Comparison of ENCODE assay signal across 28 cellular contexts in the genomic region with DNA sequence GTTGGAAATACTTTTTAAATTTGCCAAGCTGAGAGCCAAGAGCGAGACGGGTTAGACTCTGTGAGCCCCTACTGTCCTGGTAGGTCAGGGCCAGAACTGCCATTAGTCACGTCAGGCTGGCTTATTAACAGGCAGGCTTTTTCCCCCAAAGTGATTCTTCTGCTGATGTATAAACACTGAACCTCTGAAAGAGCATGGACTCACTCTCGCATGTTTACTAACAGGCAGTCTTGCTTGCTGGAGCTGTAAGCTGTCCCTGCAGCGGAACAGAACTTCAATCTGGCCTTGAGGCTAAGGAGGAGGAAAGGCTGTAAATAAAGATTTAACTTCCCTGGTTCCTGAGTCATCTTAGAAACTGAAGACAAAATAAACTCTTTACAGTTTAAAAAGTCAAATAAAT.
A peak's percentile ranks its signal among the peaks of the same experiment; 100 is the strongest.
DNase-seq lines count a peak whose midpoint lies in the region; ATAC-seq and TF ChIP-seq lines count a peak whose summit lies in the region.
"Had no signal": no experiment of that assay in that cellular context is flagged by ENCODE, and none has a peak within 500 bp of the region (broad histone marks: within the 10 kb centered on the region; RNA-seq: fewer than 3 reads in every experiment).

No MANE protein-coding gene starts in this region.

- no peaks in the 10 kb centered on the region for H3K4me1 ChIP-seq in H9 (ENCODE audit: insufficient read depth, low read length)
- peaks cover 2% of the 10 kb centered on the region for H3K4me1 ChIP-seq in mesenchymal stem cell (ENCODE audit: control insufficient read depth, insufficient read depth, low read depth, low read length)
- no peaks in the 10 kb centered on the region for H3K4me1 ChIP-seq in smooth muscle cell (ENCODE audit: low read depth)
- no peaks in the 10 kb centered on the region for H3K4me1 ChIP-seq in lower lobe of right lung
- H3K4me1 ChIP-seq: ascending aorta, foreskin keratinocyte, psoas muscle, upper lobe of left lung had no signal

- H3K9ac ChIP-seq in H9 (ENCODE audit: extremely low read depth, insufficient read length, low read length): no peak overlapping the region
- H3K9ac ChIP-seq in mesenchymal stem cell (ENCODE audit: low read length): no peak overlapping the region
- no peak overlapping the region for H3K9ac ChIP-seq in smooth muscle cell (ENCODE audit: low read depth)
- H3K9ac ChIP-seq: BLaER1 treated with 17β-estradiol and CSF1 and Interleukin-3, amounts not matched to agents 10 nM and 100 nM had no signal

- H3K14ac ChIP-seq in H9 (ENCODE audit: insufficient read depth, low read length): no peak overlapping the region
- no peak overlapping the region for H3K14ac ChIP-seq in mesenchymal stem cell (ENCODE audit: low read length in 2 of 2)

- intact Hi-C loops in lower lobe of right lung (cut with DNase I): no loop called here

- H3K27me3 Mint-ChIP-seq in H9 (ENCODE audit: low read depth): no peaks in the 10 kb centered on the region
- no peaks in the 10 kb centered on the region for H3K27me3 Mint-ChIP-seq in chondrocyte (ENCODE audit: low read depth)
- H3K27me3 Mint-ChIP-seq: activated naive CD4-positive, alpha-beta T cell treated with anti-CD3 and anti-CD28 coated beads, Interleukin-2, amount 50 U/mL, for 24 hours had no signal

- H2BK5ac ChIP-seq in H9 (ENCODE audit: insufficient read length, low read length) (no peak overlapping the region), mesenchymal stem cell (ENCODE audit: low read depth, low read length, poor library complexity, severe bottlenecking) (no peak overlapping the region)

- H2BK12ac ChIP-seq in H9 (ENCODE audit: insufficient read length, low read depth, low read length): no peak overlapping the region
- no peak overlapping the region for H2BK12ac ChIP-seq in mesenchymal stem cell (ENCODE audit: low read length in 2 of 2)

- H3K4ac ChIP-seq in H9 (ENCODE audit: low read depth, low read length) (no peak overlapping the region), mesenchymal stem cell (ENCODE audit: low read depth in 1 of 2, low read length in 2 of 2) (no peak overlapping the region)

- TF ChIP-seq CTCF in H9 (conservative IDR thresholded peaks at IDR 0.05): no peak
- no peak for TF ChIP-seq CTCF in chondrocyte (IDR thresholded peaks at IDR 0.05)
- TF ChIP-seq CTCF in smooth muscle cell (IDR thresholded peaks at IDR 0.05; ENCODE audit: borderline replicate concordance, insufficient read depth, poor library complexity, severe bottlenecking): no peak
- TF ChIP-seq CTCF in lower lobe of right lung (IDR thresholded peaks at IDR 0.05): no peak

- H2BK15ac ChIP-seq in H9 (ENCODE audit: low read depth, low read length) (no peak overlapping the region), mesenchymal stem cell (ENCODE audit: low read depth, poor library complexity, severe bottlenecking) (no peak overlapping the region)

- H3K27ac Mint-ChIP-seq in H9 (peak overlapping the region; percentile 22 to 87 (median 49); a peak in 3 of 7 replicates), chondrocyte (ENCODE audit: unreplicated experiment) (peak overlapping the region; percentile 50)
- H3K27ac Mint-ChIP-seq: activated naive CD4-positive, alpha-beta T cell treated with anti-CD3 and anti-CD28 coated beads, Interleukin-2, amount 50 U/mL, for 24 hours; activated T-helper 1 cell treated with anti-CD3 and anti-CD28 coated beads, Interleukin-12 subunit alpha, Interleukin-12 subunit beta, Interleukin-2, Interleukin-4 antibody, amounts not matched to agents 30 ng/mL and 10 ng/mL and 1 ng/mL, durations not matched to agents 14 hours and 24 hours and 36 hours had no signal

- H4K20me1 ChIP-seq in H9 (ENCODE audit: control insufficient read depth, insufficient read depth, insufficient read length) (no peaks in the 10 kb centered on the region), smooth muscle cell (ENCODE audit: low read depth) (no peaks in the 10 kb centered on the region)
- H4K20me1 ChIP-seq: BLaER1 treated with 17β-estradiol and CSF1 and Interleukin-3, amounts not matched to agents 10 nM and 100 nM had no signal

- H3K79me2 ChIP-seq in H9 (ENCODE audit: insufficient read depth, low read length) (no peaks in the 10 kb centered on the region), smooth muscle cell (ENCODE audit: low read depth) (no peaks in the 10 kb centered on the region)

- no peak overlapping the region for H4K5ac ChIP-seq in H9 (ENCODE audit: insufficient read length, low read depth, low read length)

- H3F3A ChIP-seq in smooth muscle cell (ENCODE audit: low read depth): peaks cover 9% of the 10 kb centered on the region

- H3K23ac ChIP-seq in H9 (ENCODE audit: insufficient read length, low read depth, low read length): no peak overlapping the region
- no peak overlapping the region for H3K23ac ChIP-seq in mesenchymal stem cell (ENCODE audit: low read length in 2 of 2)

- H4K8ac ChIP-seq in H9 (replicated peaks; ENCODE audit: insufficient read length, low read depth, low read length) (no peak overlapping the region), mesenchymal stem cell (ENCODE audit: low read length) (no peak overlapping the region)

- H3K9me3 ChIP-seq in H9 (ENCODE audit: control insufficient read depth, low read depth, low read length): no peaks in the 10 kb centered on the region
- no peaks in the 10 kb centered on the region for H3K9me3 ChIP-seq in mesenchymal stem cell (ENCODE audit: control insufficient read depth, low read length)
- no peaks in the 10 kb centered on the region for H3K9me3 ChIP-seq in smooth muscle cell (replicated peaks; ENCODE audit: low read depth)
- H3K9me3 ChIP-seq in lower lobe of right lung: no peaks in the 10 kb centered on the region
- H3K9me3 ChIP-seq: ascending aorta, neutrophil, psoas muscle, upper lobe of left lung had no signal

- H3K4me1 Mint-ChIP-seq in H9 (peaks cover 21 to 29% of the 10 kb centered on the region in 2 experiments), chondrocyte (ENCODE audit: low read depth) (peaks cover 34% of the 10 kb centered on the region)
- H3K4me1 Mint-ChIP-seq: activated naive CD4-positive, alpha-beta T cell treated with anti-CD3 and anti-CD28 coated beads, Interleukin-2, amount 50 U/mL, for 24 hours; immature natural killer cell had no signal

- ATAC-seq in HG03135 (IDR thresholded peaks at IDR 0.05; ENCODE audit: unreplicated experiment): no peak
- ATAC-seq in lower lobe of right lung: no peak
- ATAC-seq: foreskin keratinocyte, HCT116, psoas muscle had no signal

- H3K79me1 ChIP-seq in H9 (ENCODE audit: insufficient read depth, low read depth, low read length, poor library complexity, severe bottlenecking) (no peaks in the 10 kb centered on the region), mesenchymal stem cell (replicated peaks; ENCODE audit: low read length, poor library complexity, severe bottlenecking) (no peaks in the 10 kb centered on the region)

- H2AK5ac ChIP-seq in H9 (ENCODE audit: insufficient read length, low read length): no peak overlapping the region
- H2AK5ac ChIP-seq in mesenchymal stem cell (ENCODE audit: low read length, severe bottlenecking): no peak overlapping the region

- H3K23me2 ChIP-seq in H9 (ENCODE audit: insufficient read length, low read depth, low read length, poor library complexity, severe bottlenecking): no peaks in the 10 kb centered on the region

- no peaks in the 10 kb centered on the region for H3K27me3 ChIP-seq in H9 (ENCODE audit: insufficient read depth, low read length)
- H3K27me3 ChIP-seq in mesenchymal stem cell (ENCODE audit: control insufficient read depth in 1 of 2, insufficient read depth in 1 of 2, low read length in 2 of 2): peaks cover 0 to 17% of the 10 kb centered on the region in 2 experiments
- no peaks in the 10 kb centered on the region for H3K27me3 ChIP-seq in smooth muscle cell (ENCODE audit: low read depth)
- H3K27me3 ChIP-seq in lower lobe of right lung (ENCODE audit: low read depth): no peaks in the 10 kb centered on the region
- H3K27me3 ChIP-seq: ascending aorta; BLaER1 treated with 17β-estradiol and CSF1 and Interleukin-3, amounts not matched to agents 10 nM and 100 nM; foreskin keratinocyte; neutrophil; upper lobe of left lung had no signal

- no peak overlapping the region for H3T11ph ChIP-seq in H9 (ENCODE audit: low read length)

- H3K4me3 ChIP-seq in mesenchymal stem cell (ENCODE audit: insufficient read depth in 1 of 2, low read depth in 1 of 2, low read length in 2 of 2) (no peak overlapping the region), smooth muscle cell (no peak overlapping the region), lower lobe of right lung (no peak overlapping the region)
- H3K4me3 ChIP-seq: ascending aorta; BLaER1 treated with 17β-estradiol and CSF1 and Interleukin-3, amounts not matched to agents 10 nM and 100 nM; psoas muscle; upper lobe of left lung had no signal

- H3K4me2 ChIP-seq in H9 (ENCODE audit: insufficient read depth, insufficient read length, low read length): no peak overlapping the region
- H3K4me2 ChIP-seq in mesenchymal stem cell (ENCODE audit: low read length, poor library complexity, severe bottlenecking): no peak overlapping the region
- peak overlapping the region; percentile 13 for H3K4me2 ChIP-seq in smooth muscle cell
- H3K4me2 ChIP-seq: BLaER1 treated with 17β-estradiol and CSF1 and Interleukin-3, amounts not matched to agents 10 nM and 100 nM had no signal

- WGBS in H9 (ENCODE audit: extremely low coverage, insufficient read length, low lambda C conversion rate): no CpG with 5 or more reads among the region's 5 CpGs
- 0% methylated on average over 5 of the region's 5 CpGs for WGBS in mesenchymal stem cell
- WGBS in smooth muscle cell (ENCODE audit: low lambda C conversion rate): 15% methylated on average over 5 of the region's 5 CpGs

- H3K4me3 Mint-ChIP-seq in H9: no peak overlapping the region
- H3K4me3 Mint-ChIP-seq in chondrocyte (ENCODE audit: unreplicated experiment): no peak overlapping the region
- H3K4me3 Mint-ChIP-seq: activated naive CD4-positive, alpha-beta T cell treated with anti-CD3 and anti-CD28 coated beads, Interleukin-2, amount 50 U/mL, for 24 hours; activated T-helper 1 cell treated with anti-CD3 and anti-CD28 coated beads, Interleukin-12 subunit alpha, Interleukin-12 subunit beta, Interleukin-2, Interleukin-4 antibody, amounts not matched to agents 30 ng/mL and 10 ng/mL and 1 ng/mL, durations not matched to agents 14 hours and 24 hours and 36 hours; immature natural killer cell had no signal

- DNase-seq in H9 (no peak), chondrocyte (ENCODE audit: low spot score) (no peak), mesenchymal stem cell (peak; percentile 95), smooth muscle cell (lab: John Stamatoyannopoulos, UW; ENCODE audit: unreplicated experiment) (no peak), middle frontal gyrus (ENCODE audit: extremely low spot score, low spot score) (no peak), lower lobe of right lung (no peak)
- DNase-seq: ACHN; activated CD4-positive, alpha-beta T cell treated with anti-CD3 and anti-CD28 coated beads, Interleukin-2, amount 50 U/mL, for 4 hours; activated CD4-positive, CD25-positive, alpha-beta regulatory T cell; Calu3; central memory CD4-positive, alpha-beta T cell; foreskin keratinocyte; immature natural killer cell; NCI-H2081 treated with DMSO at 0.1 percent for 48 hours; NCI-H446; psoas muscle; Right ventricle myocardium superior; stimulated activated CD4-positive, alpha-beta T cell treated with anti-CD3 and anti-CD28 coated beads, Interleukin-2, amount 100 ng/mL, for 24 hours; T-helper 9 cell; upper lobe of left lung had no signal

- H4K91ac ChIP-seq in H9 (ENCODE audit: insufficient read length, low read depth, low read length) (no peak overlapping the region), mesenchymal stem cell (ENCODE audit: low read length) (no peak overlapping the region)

- H2BK20ac ChIP-seq in H9 (ENCODE audit: low read depth, low read length, poor library complexity, severe bottlenecking): no peak overlapping the region

- H3K36me3 Mint-ChIP-seq in H9 (ENCODE audit: insufficient read depth in 1 of 3, low read depth in 3 of 3) (peaks cover 0 to 15% (median 0%) of the 10 kb centered on the region in 3 experiments; a peak in 5 of 7 replicates), chondrocyte (ENCODE audit: low read depth) (peaks cover 16% of the 10 kb centered on the region)

- no peak overlapping the region for H3K56ac ChIP-seq in H9 (ENCODE audit: insufficient read length, low read depth, low read length)

- H3K18ac ChIP-seq in H9 (ENCODE audit: insufficient read length, low read depth, low read length) (no peak overlapping the region), mesenchymal stem cell (ENCODE audit: low read depth in 1 of 2, low read length in 2 of 2) (no peak overlapping the region)

- H2BK120ac ChIP-seq in H9 (ENCODE audit: low read depth, low read length, poor library complexity, severe bottlenecking): no peak overlapping the region
- no peak overlapping the region for H2BK120ac ChIP-seq in mesenchymal stem cell (ENCODE audit: low read depth, low read length)

- H3K9me3 Mint-ChIP-seq in H9 (peaks cover 2 to 4% of the 10 kb centered on the region in 2 experiments; a peak in 2 of 5 replicates), chondrocyte (ENCODE audit: low read depth) (no peaks in the 10 kb centered on the region)
- H3K9me3 Mint-ChIP-seq: activated T-helper 1 cell treated with anti-CD3 and anti-CD28 coated beads, Interleukin-12 subunit alpha, Interleukin-12 subunit beta, Interleukin-2, Interleukin-4 antibody, amounts not matched to agents 30 ng/mL and 10 ng/mL and 1 ng/mL, durations not matched to agents 14 hours and 24 hours and 36 hours had no signal

- no peak overlapping the region for H3K27ac ChIP-seq in H9 (ENCODE audit: insufficient read length, low read depth, low read length)
- H3K27ac ChIP-seq in mesenchymal stem cell (ENCODE audit: low read length, poor library complexity, severe bottlenecking): no peak overlapping the region
- peak overlapping the region; percentile 6 for H3K27ac ChIP-seq in smooth muscle cell (ENCODE audit: low read depth)
- no peak overlapping the region for H3K27ac ChIP-seq in lower lobe of right lung
- H3K27ac ChIP-seq: ascending aorta; BLaER1 treated with 17β-estradiol and CSF1 and Interleukin-3, amounts not matched to agents 10 nM and 100 nM; epithelial cell of prostate; foreskin keratinocyte; neutrophil; psoas muscle; upper lobe of left lung had no signal

- H3K36me3 ChIP-seq in mesenchymal stem cell (ENCODE audit: control insufficient read depth in 1 of 2, insufficient read depth in 2 of 2, low read depth in 1 of 2, low read length in 2 of 2): peaks cover 0 to 3% of the 10 kb centered on the region in 2 experiments
- H3K36me3 ChIP-seq in smooth muscle cell (ENCODE audit: low read depth): no peaks in the 10 kb centered on the region
- no peaks in the 10 kb centered on the region for H3K36me3 ChIP-seq in lower lobe of right lung
- H3K36me3 ChIP-seq: ascending aorta; BLaER1 treated with 17β-estradiol and CSF1 and Interleukin-3, amounts not matched to agents 10 nM and 100 nM; neutrophil; upper lobe of left lung had no signal

- no peak overlapping the region for H2AFZ ChIP-seq in H9 (ENCODE audit: low read length)
- H2AFZ ChIP-seq in mesenchymal stem cell (ENCODE audit: low read depth, low read length): no peak overlapping the region
- H2AFZ ChIP-seq in smooth muscle cell (ENCODE audit: low read depth): peak overlapping the region; percentile 3
